Comparison of ENCODE assay signal across 8 cellular contexts in genomic region chr3:4633078-4634004, GRCh38.
A peak's percentile ranks its signal among the peaks of the same experiment; 100 is the strongest.
DNase-seq lines count a peak whose midpoint lies in the region; ATAC-seq and TF ChIP-seq lines count a peak whose summit lies in the region.

No MANE protein-coding gene starts in this region.

- intact Hi-C loops in left lung (cut with DNase I) = loop anchor here in 1 of 2 donors (5.0 kb wide), 1 partner anchor 281 kb away; no protein-coding TSS in a partner anchor
- intact Hi-C loops in upper lobe of right lung (cut with DNase I) = no loop called here

- peaks cover 4% of the 10 kb centered on the region for H3K4me1 Mint-ChIP-seq in chondrocyte (ENCODE audit: low read depth)

- H3K27me3 Mint-ChIP-seq in chondrocyte (ENCODE audit: low read depth) = no peaks in the 10 kb centered on the region

- H3K4me3 Mint-ChIP-seq in chondrocyte (ENCODE audit: unreplicated experiment) = no peak overlapping the region

- no peaks in the 10 kb centered on the region for H3K9me3 ChIP-seq in left lung
- no peaks in the 10 kb centered on the region for H3K9me3 ChIP-seq in upper lobe of right lung

- H3K27me3 ChIP-seq in left lung (no peaks in the 10 kb centered on the region), upper lobe of right lung (no peaks in the 10 kb centered on the region)

- TF ChIP-seq CTCF in chondrocyte (IDR thresholded peaks at IDR 0.05) (peak; percentile 99), left lung (IDR thresholded peaks at IDR 0.05) (peak; percentile 76 to 93), upper lobe of right lung (IDR thresholded peaks at IDR 0.05) (peak; percentile 89)

- DNase-seq in Daoy (ENCODE audit: low read depth) (peak; percentile 30), HT1080 (ENCODE audit: low read depth) (peak; percentile 72), OCI-M2 (lab: John Stamatoyannopoulos, UW; ENCODE audit: unreplicated experiment) (peak; percentile 18), chondrocyte (ENCODE audit: low spot score) (no peak), left lung (no peak), upper lobe of right lung (no peak)
- DNase-seq in stimulated activated CD8-positive, alpha-beta memory T cell treated with anti-CD3 and anti-CD28 coated beads, Interleukin-4, amount 100 ng/mL, for 48 hours = no peak

- no peak overlapping the region for H3K27ac Mint-ChIP-seq in chondrocyte (ENCODE audit: unreplicated experiment)

- H3K27ac ChIP-seq in left lung (no peak overlapping the region), upper lobe of right lung (no peak overlapping the region)

- no peaks in the 10 kb centered on the region for H3K36me3 Mint-ChIP-seq in chondrocyte (ENCODE audit: low read depth)

- H3K9me3 Mint-ChIP-seq in chondrocyte (ENCODE audit: low read depth) = no peaks in the 10 kb centered on the region

- ATAC-seq in GM19395 (IDR thresholded peaks at IDR 0.05; ENCODE audit: unreplicated experiment) = peak; percentile 84
- ATAC-seq in left lung = peak; percentile 92
- peak; percentile 91 for ATAC-seq in upper lobe of right lung

- H3K4me1 ChIP-seq in left lung = peaks cover 0 to 5% of the 10 kb centered on the region in 2 donors
- no peaks in the 10 kb centered on the region for H3K4me1 ChIP-seq in upper lobe of right lung

- H3K36me3 ChIP-seq in left lung (no peaks in the 10 kb centered on the region), upper lobe of right lung (no peaks in the 10 kb centered on the region)

- H3K4me3 ChIP-seq in left lung (no peak overlapping the region), upper lobe of right lung (no peak overlapping the region)

Comparison
In these comparisons a context has a peak if more than half of its experiments do, and no peak if none do; other contexts are left out.
1. DNase-seq: peak in Daoy (single experiment), HT1080 (single experiment) and OCI-M2 (single experiment); none in chondrocyte (single experiment), left lung (0 of 2), upper lobe of right lung (single experiment) and stimulated activated CD8-positive, alpha-beta memory T cell treated with anti-CD3 and anti-CD28 coated beads, Interleukin-4, amount 100 ng/mL, for 48 hours (single experiment).
2. Peak in every context shown above with its lines, with median percentiles within 50 percentile points of each other: ATAC-seq and CTCF ChIP-seq.